12 cellular contexts compared by ENCODE assay signal in the genomic region with DNA sequence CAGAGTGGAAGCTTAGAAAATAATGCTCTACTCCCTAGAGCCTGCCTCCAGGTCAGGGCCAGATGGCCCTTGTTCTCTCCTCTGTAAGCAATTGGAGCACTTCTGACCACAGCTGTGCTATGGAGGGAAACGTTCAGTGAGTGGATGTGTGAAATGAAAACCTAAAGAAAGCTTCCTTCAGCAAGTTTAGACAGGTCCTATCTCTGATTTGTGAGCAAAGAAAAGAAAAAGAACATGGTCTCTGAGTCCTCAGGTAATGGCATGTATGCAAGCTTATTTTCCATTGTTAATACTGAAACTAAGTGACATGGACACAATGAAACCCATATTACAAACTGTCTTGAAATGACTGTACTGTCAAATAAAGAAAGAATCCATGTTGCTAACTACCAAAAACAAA.
DNase-seq lines count a peak whose midpoint lies in the region; ATAC-seq and TF ChIP-seq lines count a peak whose summit lies in the region.
"Had no signal": no experiment of that assay in that cellular context is flagged by ENCODE, and none has a peak within 500 bp of the region (broad histone marks: within the 10 kb centered on the region; RNA-seq: fewer than 3 reads in every experiment).

No MANE protein-coding gene starts in this region.

- H3K27me3 Mint-ChIP-seq in endothelial cell (ENCODE audit: unreplicated experiment), result no peaks in the 10 kb centered on the region
- H3K27me3 Mint-ChIP-seq: central memory CD8-positive, alpha-beta T cell had no signal

- H2BK120ac ChIP-seq in mesenchymal stem cell (ENCODE audit: low read depth, low read length), result no peak overlapping the region

- H3K9ac ChIP-seq in mesenchymal stem cell (ENCODE audit: low read length), result no peak overlapping the region

- H2AFZ ChIP-seq in mesenchymal stem cell (ENCODE audit: low read depth, low read length), result no peak overlapping the region

- H3K36me3 ChIP-seq in WERI-Rb-1 (no peaks in the 10 kb centered on the region), mesenchymal stem cell (ENCODE audit: control insufficient read depth in 1 of 2, insufficient read depth in 2 of 2, low read depth in 1 of 2, low read length in 2 of 2) (no peaks in the 10 kb centered on the region)

- DNase-seq in WERI-Rb-1 (peak; percentile 38), Ammon's horn (ENCODE audit: low spot score) (no peak), mesenchymal stem cell (no peak), NCI-H2081 (lab: John Stamatoyannopoulos, UW) (no peak), endothelial cell (ENCODE audit: low spot score) (no peak)
- DNase-seq: activated effector memory CD4-positive, alpha-beta T cell treated with anti-CD3 and anti-CD28 coated beads, Interleukin-2, amount 50 U/mL, for 16 hours; COR-L47; NCI-H1417 treated with DMSO at 0.1 percent for 48 hours had no signal

- H3K27ac ChIP-seq in WERI-Rb-1, result no peak overlapping the region
- H3K27ac ChIP-seq in mesenchymal stem cell (ENCODE audit: low read length, poor library complexity, severe bottlenecking), result no peak overlapping the region

- H3K18ac ChIP-seq in mesenchymal stem cell (ENCODE audit: low read depth in 1 of 2, low read length in 2 of 2), result no peak overlapping the region

- no peak overlapping the region for H3K14ac ChIP-seq in mesenchymal stem cell (ENCODE audit: low read length in 2 of 2)

- no peaks in the 10 kb centered on the region for H3K27me3 ChIP-seq in WERI-Rb-1 (ENCODE audit: insufficient read depth, low read depth, severe bottlenecking)
- no peaks in the 10 kb centered on the region for H3K27me3 ChIP-seq in mesenchymal stem cell (ENCODE audit: control insufficient read depth in 1 of 2, insufficient read depth in 1 of 2, low read length in 2 of 2)

- WGBS in mesenchymal stem cell, result 0% methylated on average over 1 of the region's 1 CpG

- ATAC-seq in GM18520 (IDR thresholded peaks at IDR 0.05; ENCODE audit: unreplicated experiment), result peak; percentile 97
- ATAC-seq in GM21529 (IDR thresholded peaks at IDR 0.05; ENCODE audit: unreplicated experiment), result peak; percentile 93
- peak; percentile 92 for ATAC-seq in HG03095 (IDR thresholded peaks at IDR 0.05; ENCODE audit: unreplicated experiment)

- no peak overlapping the region for H3K4ac ChIP-seq in mesenchymal stem cell (ENCODE audit: low read depth in 1 of 2, low read length in 2 of 2)

- no peak overlapping the region for H3K4me3 Mint-ChIP-seq in endothelial cell (ENCODE audit: unreplicated experiment)
- H3K4me3 Mint-ChIP-seq: central memory CD8-positive, alpha-beta T cell had no signal

- no peak overlapping the region for H3K4me3 ChIP-seq in WERI-Rb-1 (ENCODE audit: low read depth, low read length)
- no peak overlapping the region for H3K4me3 ChIP-seq in mesenchymal stem cell (ENCODE audit: insufficient read depth in 1 of 2, low read depth in 1 of 2, low read length in 2 of 2)

- no peak overlapping the region for H3K27ac Mint-ChIP-seq in endothelial cell (ENCODE audit: unreplicated experiment)

- no peak overlapping the region for H3K4me2 ChIP-seq in mesenchymal stem cell (ENCODE audit: low read length, poor library complexity, severe bottlenecking)

- H3K79me1 ChIP-seq in mesenchymal stem cell (replicated peaks; ENCODE audit: low read length, poor library complexity, severe bottlenecking), result no peaks in the 10 kb centered on the region

- H3K36me3 Mint-ChIP-seq in endothelial cell (ENCODE audit: low read depth, unreplicated experiment), result no peaks in the 10 kb centered on the region

- H2BK15ac ChIP-seq in mesenchymal stem cell (ENCODE audit: low read depth, poor library complexity, severe bottlenecking), result no peak overlapping the region

- H2BK5ac ChIP-seq in mesenchymal stem cell (ENCODE audit: low read depth, low read length, poor library complexity, severe bottlenecking), result no peak overlapping the region

- H3K9me3 Mint-ChIP-seq in endothelial cell (ENCODE audit: unreplicated experiment), result peaks cover 2% of the 10 kb centered on the region

- no peak overlapping the region for H4K91ac ChIP-seq in mesenchymal stem cell (ENCODE audit: low read length)

- no peak overlapping the region for H2AK5ac ChIP-seq in mesenchymal stem cell (ENCODE audit: low read length, severe bottlenecking)

- H3K9me3 ChIP-seq in WERI-Rb-1 (ENCODE audit: severe bottlenecking) (no peaks in the 10 kb centered on the region), mesenchymal stem cell (ENCODE audit: control insufficient read depth, low read length) (peaks cover under 1% of the 10 kb centered on the region)

- no peak overlapping the region for H4K8ac ChIP-seq in mesenchymal stem cell (ENCODE audit: low read length)

- H3K4me1 ChIP-seq in mesenchymal stem cell (ENCODE audit: control insufficient read depth, insufficient read depth, low read depth, low read length), result peaks cover 2% of the 10 kb centered on the region

- TF ChIP-seq CTCF in WERI-Rb-1 (IDR thresholded peaks at IDR 0.05; ENCODE audit: low read depth, low read length) (no peak), endothelial cell (IDR thresholded peaks at IDR 0.05; ENCODE audit: unreplicated experiment) (no peak)

- no peak overlapping the region for H3K23ac ChIP-seq in mesenchymal stem cell (ENCODE audit: low read length in 2 of 2)

- no peak overlapping the region for H2BK12ac ChIP-seq in mesenchymal stem cell (ENCODE audit: low read length in 2 of 2)

- peaks cover 1% of the 10 kb centered on the region for H3K4me1 Mint-ChIP-seq in endothelial cell (ENCODE audit: unreplicated experiment)
- H3K4me1 Mint-ChIP-seq: central memory CD8-positive, alpha-beta T cell had no signal
